Comparison of ENCODE assay signal across 1 cellular context in the genomic region with DNA sequence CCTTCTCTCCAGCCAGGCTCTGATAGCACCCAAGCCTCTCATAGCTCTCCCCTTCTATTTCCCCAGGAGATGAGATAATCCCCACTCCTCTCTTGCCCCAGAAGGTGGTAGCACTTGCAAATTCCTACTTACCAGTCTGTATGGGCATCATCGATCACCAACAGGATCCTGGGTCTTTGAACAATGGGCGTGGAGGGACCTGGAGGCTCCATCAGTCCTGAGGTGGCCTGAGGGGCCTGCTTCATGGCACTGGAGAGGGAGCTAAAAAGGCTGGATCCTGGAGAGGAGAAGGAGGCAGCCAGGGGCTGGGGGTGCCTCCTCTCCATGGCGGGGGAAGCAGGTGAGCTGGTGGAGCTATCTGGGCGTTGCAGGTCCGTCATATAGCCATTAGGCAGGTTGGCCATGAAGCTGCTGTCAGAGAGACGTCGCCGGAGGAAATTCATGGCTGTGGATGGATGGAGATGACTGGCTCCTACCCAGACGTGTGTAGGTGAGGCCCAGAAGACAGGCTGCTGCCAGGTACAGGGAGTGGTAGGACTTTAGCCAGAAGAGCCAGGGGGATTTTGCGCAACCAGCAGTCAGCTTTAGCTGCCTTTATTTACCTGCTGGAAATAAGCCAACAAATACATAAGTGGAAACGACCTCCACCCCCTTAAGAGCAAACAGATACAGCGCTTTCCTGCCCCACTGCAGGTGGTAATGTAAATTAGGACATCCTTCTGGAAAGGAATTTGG.
TF ChIP-seq lines count a peak whose summit lies in the region.

No MANE protein-coding gene starts in this region.

TF ChIP-seq in SK-N-SH treated with all-trans-retinoic acid at 6 μM for 48 hours, 23 proteins besides CTCF, POLR2A, EP300 and RAD21:
- TF ChIP-seq ZNF565 (CRISPR knock-in tag; conservative IDR thresholded peaks at IDR 0.05; ENCODE audit: low read depth) (no peak), TOX (CRISPR knock-in tag; IDR thresholded peaks at IDR 0.05; ENCODE audit: borderline replicate concordance) (no peak), OSR1 (CRISPR knock-in tag; IDR thresholded peaks at IDR 0.05) (no peak), ZNF70 (CRISPR knock-in tag; IDR thresholded peaks at IDR 0.05) (no peak), ZNF8 (CRISPR knock-in tag; IDR thresholded peaks at IDR 0.05) (no peak), ESRRG (CRISPR knock-in tag; IDR thresholded peaks at IDR 0.05) (no peak), SNAI2 (CRISPR knock-in tag; IDR thresholded peaks at IDR 0.05) (no peak), GLIS3 (CRISPR knock-in tag; IDR thresholded peaks at IDR 0.05) (no peak), CSDC2 (CRISPR knock-in tag; IDR thresholded peaks at IDR 0.05) (no peak), TCF4 (CRISPR knock-in tag; IDR thresholded peaks at IDR 0.05; ENCODE audit: borderline replicate concordance) (no peak), ZFP30 (CRISPR knock-in tag; IDR thresholded peaks at IDR 0.05) (no peak)
- TF ChIP-seq, protein P1, sequence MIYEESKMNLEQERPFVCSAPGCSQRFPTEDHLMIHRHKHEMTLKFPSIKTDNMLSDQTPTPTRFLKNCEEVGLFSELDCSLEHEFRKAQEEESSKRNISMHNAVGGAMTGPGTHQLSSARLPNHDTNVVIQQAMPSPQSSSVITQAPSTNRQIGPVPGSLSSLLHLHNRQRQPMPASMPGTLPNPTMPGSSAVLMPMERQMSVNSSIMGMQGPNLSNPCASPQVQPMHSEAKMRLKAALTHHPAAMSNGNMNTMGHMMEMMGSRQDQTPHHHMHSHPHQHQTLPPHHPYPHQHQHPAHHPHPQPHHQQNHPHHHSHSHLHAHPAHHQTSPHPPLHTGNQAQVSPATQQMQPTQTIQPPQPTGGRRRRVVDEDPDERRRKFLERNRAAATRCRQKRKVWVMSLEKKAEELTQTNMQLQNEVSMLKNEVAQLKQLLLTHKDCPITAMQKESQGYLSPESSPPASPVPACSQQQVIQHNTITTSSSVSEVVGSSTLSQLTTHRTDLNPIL (CRISPR knock-in tag; IDR thresholded peaks at IDR 0.05; ENCODE audit: low read depth), result no peak
- TF ChIP-seq, protein P2, sequence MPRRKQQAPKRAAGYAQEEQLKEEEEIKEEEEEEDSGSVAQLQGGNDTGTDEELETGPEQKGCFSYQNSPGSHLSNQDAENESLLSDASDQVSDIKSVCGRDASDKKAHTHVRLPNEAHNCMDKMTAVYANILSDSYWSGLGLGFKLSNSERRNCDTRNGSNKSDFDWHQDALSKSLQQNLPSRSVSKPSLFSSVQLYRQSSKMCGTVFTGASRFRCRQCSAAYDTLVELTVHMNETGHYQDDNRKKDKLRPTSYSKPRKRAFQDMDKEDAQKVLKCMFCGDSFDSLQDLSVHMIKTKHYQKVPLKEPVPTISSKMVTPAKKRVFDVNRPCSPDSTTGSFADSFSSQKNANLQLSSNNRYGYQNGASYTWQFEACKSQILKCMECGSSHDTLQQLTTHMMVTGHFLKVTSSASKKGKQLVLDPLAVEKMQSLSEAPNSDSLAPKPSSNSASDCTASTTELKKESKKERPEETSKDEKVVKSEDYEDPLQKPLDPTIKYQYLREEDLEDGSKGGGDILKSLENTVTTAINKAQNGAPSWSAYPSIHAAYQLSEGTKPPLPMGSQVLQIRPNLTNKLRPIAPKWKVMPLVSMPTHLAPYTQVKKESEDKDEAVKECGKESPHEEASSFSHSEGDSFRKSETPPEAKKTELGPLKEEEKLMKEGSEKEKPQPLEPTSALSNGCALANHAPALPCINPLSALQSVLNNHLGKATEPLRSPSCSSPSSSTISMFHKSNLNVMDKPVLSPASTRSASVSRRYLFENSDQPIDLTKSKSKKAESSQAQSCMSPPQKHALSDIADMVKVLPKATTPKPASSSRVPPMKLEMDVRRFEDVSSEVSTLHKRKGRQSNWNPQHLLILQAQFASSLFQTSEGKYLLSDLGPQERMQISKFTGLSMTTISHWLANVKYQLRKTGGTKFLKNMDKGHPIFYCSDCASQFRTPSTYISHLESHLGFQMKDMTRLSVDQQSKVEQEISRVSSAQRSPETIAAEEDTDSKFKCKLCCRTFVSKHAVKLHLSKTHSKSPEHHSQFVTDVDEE (CRISPR knock-in tag; IDR thresholded peaks at IDR 0.05), result no peak
